Comparison of ENCODE assay signal across 1 cellular context in the genomic region with DNA sequence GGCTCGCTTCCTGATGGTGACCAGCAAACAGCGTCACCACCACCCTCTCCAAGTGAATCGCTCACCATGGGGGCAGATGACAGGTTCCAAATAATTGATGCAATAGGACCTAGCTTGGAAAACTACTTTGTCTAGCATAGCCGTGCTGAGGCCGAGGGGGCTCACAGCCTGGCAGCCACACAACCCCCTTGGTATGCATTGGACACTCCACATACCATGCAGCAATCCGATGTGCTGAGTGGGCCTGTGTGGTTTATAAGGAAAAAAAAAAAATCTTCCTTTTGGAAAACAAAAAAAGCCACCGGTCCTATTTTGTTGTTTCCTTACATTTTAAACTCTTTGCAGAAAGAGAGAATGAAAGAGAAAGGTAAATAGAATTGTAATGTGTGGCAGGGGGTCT.
TF ChIP-seq lines count a peak whose summit lies in the region.

No MANE protein-coding gene starts in this region.

TF ChIP-seq in SK-N-SH, 30 proteins besides CTCF, POLR2A, EP300 and RAD21 (continued from another document):
- TF ChIP-seq, protein P1, sequence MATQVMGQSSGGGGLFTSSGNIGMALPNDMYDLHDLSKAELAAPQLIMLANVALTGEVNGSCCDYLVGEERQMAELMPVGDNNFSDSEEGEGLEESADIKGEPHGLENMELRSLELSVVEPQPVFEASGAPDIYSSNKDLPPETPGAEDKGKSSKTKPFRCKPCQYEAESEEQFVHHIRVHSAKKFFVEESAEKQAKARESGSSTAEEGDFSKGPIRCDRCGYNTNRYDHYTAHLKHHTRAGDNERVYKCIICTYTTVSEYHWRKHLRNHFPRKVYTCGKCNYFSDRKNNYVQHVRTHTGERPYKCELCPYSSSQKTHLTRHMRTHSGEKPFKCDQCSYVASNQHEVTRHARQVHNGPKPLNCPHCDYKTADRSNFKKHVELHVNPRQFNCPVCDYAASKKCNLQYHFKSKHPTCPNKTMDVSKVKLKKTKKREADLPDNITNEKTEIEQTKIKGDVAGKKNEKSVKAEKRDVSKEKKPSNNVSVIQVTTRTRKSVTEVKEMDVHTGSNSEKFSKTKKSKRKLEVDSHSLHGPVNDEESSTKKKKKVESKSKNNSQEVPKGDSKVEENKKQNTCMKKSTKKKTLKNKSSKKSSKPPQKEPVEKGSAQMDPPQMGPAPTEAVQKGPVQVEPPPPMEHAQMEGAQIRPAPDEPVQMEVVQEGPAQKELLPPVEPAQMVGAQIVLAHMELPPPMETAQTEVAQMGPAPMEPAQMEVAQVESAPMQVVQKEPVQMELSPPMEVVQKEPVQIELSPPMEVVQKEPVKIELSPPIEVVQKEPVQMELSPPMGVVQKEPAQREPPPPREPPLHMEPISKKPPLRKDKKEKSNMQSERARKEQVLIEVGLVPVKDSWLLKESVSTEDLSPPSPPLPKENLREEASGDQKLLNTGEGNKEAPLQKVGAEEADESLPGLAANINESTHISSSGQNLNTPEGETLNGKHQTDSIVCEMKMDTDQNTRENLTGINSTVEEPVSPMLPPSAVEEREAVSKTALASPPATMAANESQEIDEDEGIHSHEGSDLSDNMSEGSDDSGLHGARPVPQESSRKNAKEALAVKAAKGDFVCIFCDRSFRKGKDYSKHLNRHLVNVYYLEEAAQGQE (IDR thresholded peaks at IDR 0.05; ENCODE audit: low read depth, low read length), result no peak
- TF ChIP-seq, protein P2, sequence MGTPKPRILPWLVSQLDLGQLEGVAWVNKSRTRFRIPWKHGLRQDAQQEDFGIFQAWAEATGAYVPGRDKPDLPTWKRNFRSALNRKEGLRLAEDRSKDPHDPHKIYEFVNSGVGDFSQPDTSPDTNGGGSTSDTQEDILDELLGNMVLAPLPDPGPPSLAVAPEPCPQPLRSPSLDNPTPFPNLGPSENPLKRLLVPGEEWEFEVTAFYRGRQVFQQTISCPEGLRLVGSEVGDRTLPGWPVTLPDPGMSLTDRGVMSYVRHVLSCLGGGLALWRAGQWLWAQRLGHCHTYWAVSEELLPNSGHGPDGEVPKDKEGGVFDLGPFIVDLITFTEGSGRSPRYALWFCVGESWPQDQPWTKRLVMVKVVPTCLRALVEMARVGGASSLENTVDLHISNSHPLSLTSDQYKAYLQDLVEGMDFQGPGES (IDR thresholded peaks at IDR 0.05; ENCODE audit: low read depth, low read length), result no peak
- peak; percentile 79 for TF ChIP-seq TCF12 (IDR thresholded peaks at IDR 0.05)
- TF ChIP-seq MEF2A (IDR thresholded peaks at IDR 0.05; ENCODE audit: borderline replicate concordance, low read depth), result no peak
- no peak for TF ChIP-seq RCOR1 (IDR thresholded peaks at IDR 0.05; ENCODE audit: low read length)
- peak; percentile 50; the same call in 1 of the 2 replicates for TF ChIP-seq SIN3A (IDR thresholded peaks at IDR 0.05; ENCODE audit: borderline replicate concordance, low read depth, low read length)
- TF ChIP-seq, protein P3, sequence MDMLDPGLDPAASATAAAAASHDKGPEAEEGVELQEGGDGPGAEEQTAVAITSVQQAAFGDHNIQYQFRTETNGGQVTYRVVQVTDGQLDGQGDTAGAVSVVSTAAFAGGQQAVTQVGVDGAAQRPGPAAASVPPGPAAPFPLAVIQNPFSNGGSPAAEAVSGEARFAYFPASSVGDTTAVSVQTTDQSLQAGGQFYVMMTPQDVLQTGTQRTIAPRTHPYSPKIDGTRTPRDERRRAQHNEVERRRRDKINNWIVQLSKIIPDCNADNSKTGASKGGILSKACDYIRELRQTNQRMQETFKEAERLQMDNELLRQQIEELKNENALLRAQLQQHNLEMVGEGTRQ (IDR thresholded peaks at IDR 0.05; ENCODE audit: borderline replicate concordance, low read depth, low read length), result no peak
- no peak for TF ChIP-seq GABPA (IDR thresholded peaks at IDR 0.05; ENCODE audit: low read depth)
- TF ChIP-seq FOSL2 (IDR thresholded peaks at IDR 0.05; ENCODE audit: borderline replicate concordance, low read depth), result peak; percentile 81
- TF ChIP-seq ELF1 (IDR thresholded peaks at IDR 0.05), result no peak
- no peak for TF ChIP-seq MXI1 (IDR thresholded peaks at IDR 0.05; ENCODE audit: low read depth, low read length)
- TF ChIP-seq, protein P4, sequence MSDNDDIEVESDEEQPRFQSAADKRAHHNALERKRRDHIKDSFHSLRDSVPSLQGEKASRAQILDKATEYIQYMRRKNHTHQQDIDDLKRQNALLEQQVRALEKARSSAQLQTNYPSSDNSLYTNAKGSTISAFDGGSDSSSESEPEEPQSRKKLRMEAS (IDR thresholded peaks at IDR 0.05; ENCODE audit: low read depth), result peak; percentile 57
- TF ChIP-seq TAF1 (IDR thresholded peaks at IDR 0.05; ENCODE audit: borderline replicate concordance, low read depth, low read length), result peak; percentile 28; the same call in 1 of the 2 replicates
- no peak for TF ChIP-seq NRF1 (IDR thresholded peaks at IDR 0.05; ENCODE audit: low read depth, low read length)
- no peak for TF ChIP-seq YY1 (IDR thresholded peaks at IDR 0.05; ENCODE audit: low read depth)
- TF ChIP-seq GATA2 (CRISPR knock-in tag; IDR thresholded peaks at IDR 0.05), result no peak
- TF ChIP-seq, protein P5, sequence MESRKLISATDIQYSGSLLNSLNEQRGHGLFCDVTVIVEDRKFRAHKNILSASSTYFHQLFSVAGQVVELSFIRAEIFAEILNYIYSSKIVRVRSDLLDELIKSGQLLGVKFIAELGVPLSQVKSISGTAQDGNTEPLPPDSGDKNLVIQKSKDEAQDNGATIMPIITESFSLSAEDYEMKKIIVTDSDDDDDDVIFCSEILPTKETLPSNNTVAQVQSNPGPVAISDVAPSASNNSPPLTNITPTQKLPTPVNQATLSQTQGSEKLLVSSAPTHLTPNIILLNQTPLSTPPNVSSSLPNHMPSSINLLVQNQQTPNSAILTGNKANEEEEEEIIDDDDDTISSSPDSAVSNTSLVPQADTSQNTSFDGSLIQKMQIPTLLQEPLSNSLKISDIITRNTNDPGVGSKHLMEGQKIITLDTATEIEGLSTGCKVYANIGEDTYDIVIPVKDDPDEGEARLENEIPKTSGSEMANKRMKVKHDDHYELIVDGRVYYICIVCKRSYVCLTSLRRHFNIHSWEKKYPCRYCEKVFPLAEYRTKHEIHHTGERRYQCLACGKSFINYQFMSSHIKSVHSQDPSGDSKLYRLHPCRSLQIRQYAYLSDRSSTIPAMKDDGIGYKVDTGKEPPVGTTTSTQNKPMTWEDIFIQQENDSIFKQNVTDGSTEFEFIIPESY (IDR thresholded peaks at IDR 0.05; ENCODE audit: borderline replicate concordance, low read depth), result 0 out of 2 replicates have a peak, but pooled peaks have one; percentile 23
- TF ChIP-seq SMC3 (IDR thresholded peaks at IDR 0.05; ENCODE audit: low read depth, low read length), result no peak
- TF ChIP-seq CHD2 (IDR thresholded peaks at IDR 0.05; ENCODE audit: low read length, partially characterized antibody), result no peak
- peak; percentile 54; the same call in 1 of the 2 replicates for TF ChIP-seq NFIC (IDR thresholded peaks at IDR 0.05; ENCODE audit: borderline replicate concordance)
- peak; percentile 88 for TF ChIP-seq TEAD4 (IDR thresholded peaks at IDR 0.05; ENCODE audit: borderline replicate concordance, insufficient read depth)
- TF ChIP-seq FOXM1 (IDR thresholded peaks at IDR 0.05; ENCODE audit: low read depth), result no peak
- peak; percentile 14; the same call in 1 of the 2 replicates for TF ChIP-seq POLR2AphosphoS5 (IDR thresholded peaks at IDR 0.05; ENCODE audit: low read depth, low read length)
- TF ChIP-seq RXRA (IDR thresholded peaks at IDR 0.05; ENCODE audit: borderline replicate concordance, low read depth), result 0 out of 2 replicates have a peak, but pooled peaks have one; percentile 33
- peak; percentile 85 for TF ChIP-seq JUND (IDR thresholded peaks at IDR 0.05)
- TF ChIP-seq FOXJ3 (CRISPR knock-in tag; IDR thresholded peaks at IDR 0.05), result no peak
- TF ChIP-seq RFX5 (IDR thresholded peaks at IDR 0.05; ENCODE audit: low read length), result no peak
- TF ChIP-seq, protein P6, sequence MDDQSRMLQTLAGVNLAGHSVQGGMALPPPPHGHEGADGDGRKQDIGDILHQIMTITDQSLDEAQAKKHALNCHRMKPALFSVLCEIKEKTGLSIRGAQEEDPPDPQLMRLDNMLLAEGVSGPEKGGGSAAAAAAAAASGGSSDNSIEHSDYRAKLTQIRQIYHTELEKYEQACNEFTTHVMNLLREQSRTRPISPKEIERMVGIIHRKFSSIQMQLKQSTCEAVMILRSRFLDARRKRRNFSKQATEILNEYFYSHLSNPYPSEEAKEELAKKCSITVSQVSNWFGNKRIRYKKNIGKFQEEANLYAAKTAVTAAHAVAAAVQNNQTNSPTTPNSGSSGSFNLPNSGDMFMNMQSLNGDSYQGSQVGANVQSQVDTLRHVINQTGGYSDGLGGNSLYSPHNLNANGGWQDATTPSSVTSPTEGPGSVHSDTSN (IDR thresholded peaks at IDR 0.05), result peak; percentile 68; the same call in 1 of the 2 replicates
- TF ChIP-seq EZH2phosphoT487 (IDR thresholded peaks at IDR 0.05; ENCODE audit: borderline replicate concordance, low read depth), result no peak
